In genomic region chr15:52243697-52244555, GRCh38 we compare ENCODE assay signal across 20 cellular contexts. TPM values are rescaled to one million over a fixed set of nuclear protein-coding genes. Genes with fewer than 3 reads are reported as not detected.
DNase-seq lines count a peak whose midpoint lies in the region; ATAC-seq and TF ChIP-seq lines count a peak whose summit lies in the region.
"Had no signal": no experiment of that assay in that cellular context is flagged by ENCODE, and none has a peak within 500 bp of the region (broad histone marks: within the 10 kb centered on the region; RNA-seq: fewer than 3 reads in every experiment).

No MANE protein-coding gene starts in this region.

- TF ChIP-seq CTCF in GM12865 (IDR thresholded peaks at IDR 0.05; ENCODE audit: insufficient read depth, low read depth, low read length, missing control alignments) (no peak), GM10248 (IDR thresholded peaks at IDR 0.05; ENCODE audit: control extremely low read depth, extremely low read depth, low read depth, missing control alignments) (no peak), GM10266 (IDR thresholded peaks at IDR 0.05; ENCODE audit: control insufficient read depth, insufficient read depth, low read depth, missing control alignments) (no peak)

- H3K36me3 Mint-ChIP-seq in IgD-negative memory B cell = peaks cover 4% of the 10 kb centered on the region
- H3K36me3 Mint-ChIP-seq in dendritic cell treated with granulocyte-macrophage colony-stimulating factor and Interleukin-4, amounts not matched to agents 40 ng/mL and 50 ng/mL, for 4 days (ENCODE audit: low read depth) = no peaks in the 10 kb centered on the region
- H3K36me3 Mint-ChIP-seq in stimulated activated memory B cell treated with anti-CD40 and anti-IgM and Interleukin-4, amounts not matched to agents 10 μg/mL and 1 μg/mL and 100 μg/mL, for 72 hours = no peaks in the 10 kb centered on the region
- H3K36me3 Mint-ChIP-seq: CD4-positive, alpha-beta memory T cell had no signal

- DNase-seq in GM12865 (ENCODE audit: low read depth) = peak; percentile 45
- DNase-seq in A172 (ENCODE audit: low spot score) = no peak
- no peak for DNase-seq in GM10248 (ENCODE audit: extremely low spot score)
- no peak for DNase-seq in GM10266 (ENCODE audit: extremely low spot score)
- DNase-seq: AML-193; CD4-positive, alpha-beta memory T cell; HFFc6; KBM-7; NCI-H1417; NCI-H187 treated with DMSO at 0.1 percent for 48 hours; NCI-H2227 treated with DMSO at 0.1 percent for 48 hours; NCI-H510A treated with DMSO at 0.1 percent for 48 hours; NCI-H82; Peyer's patch had no signal

- peaks cover 7 to 37% (median 9%) of the 10 kb centered on the region in 3 donors for H3K4me1 Mint-ChIP-seq in IgD-negative memory B cell
- H3K4me1 Mint-ChIP-seq in dendritic cell treated with granulocyte-macrophage colony-stimulating factor and Interleukin-4, amounts not matched to agents 40 ng/mL and 50 ng/mL, for 4 days (ENCODE audit: low read depth) = peaks cover 53% of the 10 kb centered on the region
- H3K4me1 Mint-ChIP-seq in stimulated activated memory B cell treated with anti-CD40 and anti-IgM and Interleukin-4, amounts not matched to agents 10 μg/mL and 1 μg/mL and 100 μg/mL, for 72 hours = peaks cover 30% of the 10 kb centered on the region

- no peaks in the 10 kb centered on the region for H3K9me3 Mint-ChIP-seq in IgD-negative memory B cell
- no peaks in the 10 kb centered on the region for H3K9me3 Mint-ChIP-seq in dendritic cell treated with granulocyte-macrophage colony-stimulating factor and Interleukin-4, amounts not matched to agents 40 ng/mL and 50 ng/mL, for 4 days
- H3K9me3 Mint-ChIP-seq in stimulated activated memory B cell treated with anti-CD40 and anti-IgM and Interleukin-4, amounts not matched to agents 10 μg/mL and 1 μg/mL and 100 μg/mL, for 72 hours = no peaks in the 10 kb centered on the region
- H3K9me3 Mint-ChIP-seq: CD4-positive, alpha-beta memory T cell; HFFc6; T-helper 1 cell treated with Interleukin-12 subunit alpha and Interleukin-12 subunit beta and Interleukin-4 antibody, amounts not matched to agents 30 μg/mL and 1 μg/mL, for 36 hours had no signal

- H3K4me3 ChIP-seq in GM12865 (ENCODE audit: low read depth, low read length) = no peak overlapping the region
- H3K4me3 ChIP-seq: Peyer's patch, SJSA1 had no signal

- H3K27ac Mint-ChIP-seq in IgD-negative memory B cell = peak overlapping the region in 2 of 3 donors; percentile 55 to 80
- peak overlapping the region; percentile 39 for H3K27ac Mint-ChIP-seq in dendritic cell treated with granulocyte-macrophage colony-stimulating factor and Interleukin-4, amounts not matched to agents 40 ng/mL and 50 ng/mL, for 4 days
- peak overlapping the region; percentile 65 for H3K27ac Mint-ChIP-seq in stimulated activated memory B cell treated with anti-CD40 and anti-IgM and Interleukin-4, amounts not matched to agents 10 μg/mL and 1 μg/mL and 100 μg/mL, for 72 hours
- H3K27ac Mint-ChIP-seq: HFFc6; T-helper 1 cell treated with Interleukin-12 subunit alpha and Interleukin-12 subunit beta and Interleukin-4 antibody, amounts not matched to agents 30 μg/mL and 1 μg/mL, for 36 hours had no signal

- intact Hi-C loops in dendritic cell treated with granulocyte-macrophage colony-stimulating factor and Interleukin-4, amounts not matched to agents 40 ng/mL and 50 ng/mL, for 4 days (cut with micrococcal nuclease) = no loop called here

- CTCF ChIA-PET in GM10248 (lab: Yijun Ruan, JAX) = interaction anchor here (1.9 kb wide), 1 partner anchor 17 kb away, joined by 5 read pairs; no protein-coding TSS in a partner anchor

- H3K4me3 Mint-ChIP-seq in IgD-negative memory B cell = peak overlapping the region in 1 of 4 donors; percentile 48
- no peak overlapping the region for H3K4me3 Mint-ChIP-seq in dendritic cell treated with granulocyte-macrophage colony-stimulating factor and Interleukin-4, amounts not matched to agents 40 ng/mL and 50 ng/mL, for 4 days
- no peak overlapping the region for H3K4me3 Mint-ChIP-seq in stimulated activated memory B cell treated with anti-CD40 and anti-IgM and Interleukin-4, amounts not matched to agents 10 μg/mL and 1 μg/mL and 100 μg/mL, for 72 hours
- H3K4me3 Mint-ChIP-seq: CD4-positive, alpha-beta memory T cell; HFFc6; T-helper 1 cell treated with Interleukin-12 subunit alpha and Interleukin-12 subunit beta and Interleukin-4 antibody, amounts not matched to agents 30 μg/mL and 1 μg/mL, for 36 hours had no signal

- POLR2A ChIA-PET in GM10248 (lab: Yijun Ruan, JAX) = no interaction called here

- no peaks in the 10 kb centered on the region for H3K27me3 Mint-ChIP-seq in IgD-negative memory B cell
- no peaks in the 10 kb centered on the region for H3K27me3 Mint-ChIP-seq in dendritic cell treated with granulocyte-macrophage colony-stimulating factor and Interleukin-4, amounts not matched to agents 40 ng/mL and 50 ng/mL, for 4 days
- H3K27me3 Mint-ChIP-seq in stimulated activated memory B cell treated with anti-CD40 and anti-IgM and Interleukin-4, amounts not matched to agents 10 μg/mL and 1 μg/mL and 100 μg/mL, for 72 hours = no peaks in the 10 kb centered on the region

- peak; percentile 31 for ATAC-seq in stimulated activated memory B cell treated with anti-CD40 and anti-IgM and Interleukin-4, amounts not matched to agents 10 μg/mL and 1 μg/mL and 100 μg/mL, for 72 hours
- no peak for ATAC-seq in HG03025 (IDR thresholded peaks at IDR 0.05; ENCODE audit: low FRiP score, unreplicated experiment)

RNA-seq across cellular contexts. Expression of gene MYO5C, which starts 51.7 kb away (rescaled TPM):
- 0.88 TPM for polyA plus RNA-seq in IgD-negative memory B cell
- total RNA-seq in A172 (2014; rRNA removed; shearing (Covaris generic)) = 0.88 and 2.1 TPM in 2 replicates

RNA-seq across cellular contexts. Expression of gene GNB5, which starts 52.7 kb away (rescaled TPM):
- polyA plus RNA-seq in IgD-negative memory B cell = 83.2 TPM
- total RNA-seq in A172 (2014; rRNA removed; shearing (Covaris generic)) = 39.8 and 41.2 TPM in 2 replicates
